Comparison of ENCODE assay signal across 8 cellular contexts in the genomic region with DNA sequence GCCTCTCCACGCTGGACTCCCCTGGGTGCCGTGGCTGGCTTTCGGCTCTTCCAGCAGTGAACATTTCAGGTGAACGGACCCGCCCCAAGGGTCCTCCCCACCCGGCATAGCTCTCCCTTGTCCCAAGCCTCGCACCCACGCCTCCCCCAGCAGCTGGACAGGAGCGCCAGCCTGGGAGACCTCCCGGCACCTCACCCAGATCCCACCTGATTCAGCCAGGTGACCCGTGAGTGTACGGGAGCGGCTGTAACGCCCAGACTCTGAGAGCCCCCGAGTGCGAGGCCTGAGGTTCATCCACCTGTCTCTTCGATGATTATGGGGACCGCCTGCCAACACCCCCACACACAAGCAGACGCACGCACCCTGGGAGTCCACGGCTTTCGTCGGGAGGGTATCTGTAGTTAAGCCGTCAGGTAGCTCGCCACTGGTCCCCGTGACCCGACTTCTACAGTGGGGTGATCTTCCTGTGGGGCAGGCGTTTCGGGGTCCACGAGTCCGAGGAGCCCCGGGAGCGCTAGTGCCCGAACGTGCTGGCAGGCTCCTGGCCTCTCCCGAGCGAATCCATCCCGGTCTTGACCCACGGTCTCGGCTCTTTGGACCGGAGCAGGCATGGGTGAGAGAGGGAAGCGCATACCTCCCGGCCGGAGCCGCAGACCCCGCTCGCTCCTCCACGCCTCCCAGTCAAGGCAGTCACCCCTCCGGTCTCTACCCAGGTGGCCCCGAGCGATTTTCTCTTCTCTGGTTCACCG. TPM values are rescaled to one million over a fixed set of nuclear protein-coding genes. Genes with fewer than 3 reads are reported as not detected.
DNase-seq lines count a peak whose midpoint lies in the region; ATAC-seq and TF ChIP-seq lines count a peak whose summit lies in the region.

No MANE protein-coding gene starts in this region.

- H3K27ac ChIP-seq in heart right ventricle (peak overlapping the region in 9 of 10 donors; percentile 77 to 95 (median 92)), left lung (peak overlapping the region in 1 of 2 donors; percentile 94), stomach smooth muscle (ENCODE audit: low read length) (peak overlapping the region; percentile 74)

- H3K36me3 ChIP-seq in heart right ventricle (no peaks in the 10 kb centered on the region), left lung (no peaks in the 10 kb centered on the region), stomach smooth muscle (ENCODE audit: control insufficient read depth in 2 of 2, insufficient read depth in 2 of 2, low read length in 2 of 2) (no peaks in the 10 kb centered on the region)

- 0 to 1% methylated on average over 52 of the region's 52 CpGs for WGBS in heart right ventricle, 2 donors

- DNase-seq in heart right ventricle (no peak), cardiac septum (ENCODE audit: low spot score) (no peak), left lung (peak in 1 of 2 donors; percentile 81), NCI-H345 (lab: John Stamatoyannopoulos, UW) (no peak)

- H3K27me3 Mint-ChIP-seq in activated naive CD8-positive, alpha-beta T cell = no peaks in the 10 kb centered on the region

- H3K4me3 ChIP-seq in heart right ventricle = peak overlapping the region; percentile 66 to 96 (median 81)
- H3K4me3 ChIP-seq in left lung = peak overlapping the region; percentile 61 to 85
- peak overlapping the region; percentile 97 to 98 for H3K4me3 ChIP-seq in stomach smooth muscle (ENCODE audit: low read length in 2 of 2)

- no peaks in the 10 kb centered on the region for H3K9me3 Mint-ChIP-seq in activated naive CD8-positive, alpha-beta T cell (ENCODE audit: low read depth)

- H3K4me1 ChIP-seq in heart right ventricle (peaks cover 3 to 52% (median 26%) of the 10 kb centered on the region in 9 donors), left lung (peaks cover 5 to 38% of the 10 kb centered on the region in 2 donors), stomach smooth muscle (ENCODE audit: control insufficient read depth, insufficient read depth, low read length) (peaks cover 29% of the 10 kb centered on the region)

- H3K9me3 ChIP-seq in heart right ventricle (no peaks in the 10 kb centered on the region), left lung (no peaks in the 10 kb centered on the region), stomach smooth muscle (ENCODE audit: control insufficient read depth in 2 of 2, low read length in 2 of 2) (no peaks in the 10 kb centered on the region)

- TF ChIP-seq CTCF in heart right ventricle (IDR thresholded peaks at IDR 0.05) (no peak), left lung (IDR thresholded peaks at IDR 0.05) (no peak)

- peak overlapping the region; percentile 95 for H3K4me3 Mint-ChIP-seq in activated naive CD8-positive, alpha-beta T cell

- intact Hi-C loops in heart right ventricle (cut with DNase I) (loop anchor here in 8 of 10 donors (1.0 to 10.0 kb wide), 9 partner anchors 16 to 405 kb away; partner anchors contain the start of genes TRIM52 (in 7 of the 8), MGAT1 (in 3 of the 8), TRIM41 (in 2 of the 8) and RACK1 (in 1 of the 8)), cardiac septum (cut with DNase I) (loop anchor here (1.0 to 2.0 kb wide), 2 partner anchors 54 to 71 kb away; partner anchors contain the start of gene TRIM52), left lung (cut with DNase I) (no loop called here)

- no peak for ATAC-seq in heart right ventricle
- ATAC-seq in left lung = peak; percentile 1
- ATAC-seq in GM21367 (IDR thresholded peaks at IDR 0.05; ENCODE audit: unreplicated experiment) = no peak
- no peak for ATAC-seq in GM18511 (IDR thresholded peaks at IDR 0.05; ENCODE audit: unreplicated experiment)

- peak overlapping the region; percentile 66 to 69 for H3K9ac ChIP-seq in stomach smooth muscle (ENCODE audit: low read length in 2 of 2)

- peaks cover 31% of the 10 kb centered on the region for H3K4me1 Mint-ChIP-seq in activated naive CD8-positive, alpha-beta T cell (ENCODE audit: low read depth)

- peaks cover 0 to 5% (median 0%) of the 10 kb centered on the region in 7 donors for H3K27me3 ChIP-seq in heart right ventricle
- H3K27me3 ChIP-seq in left lung = no peaks in the 10 kb centered on the region
- no peaks in the 10 kb centered on the region for H3K27me3 ChIP-seq in stomach smooth muscle (ENCODE audit: control insufficient read depth in 1 of 2, insufficient read depth in 2 of 2, low read length in 2 of 2)

- no peaks in the 10 kb centered on the region for H3K36me3 Mint-ChIP-seq in activated naive CD8-positive, alpha-beta T cell

- H3K27ac Mint-ChIP-seq in activated naive CD8-positive, alpha-beta T cell = peak overlapping the region; percentile 98

RNA-seq across cellular contexts. Expression of gene TRIM7, which starts 14.9 kb away (rescaled TPM):
- 1 to 10 TPM; 4.4 to 9.5 (median 6.0) TPM for total RNA-seq in heart right ventricle
- 10 to 100 TPM in 1 of 2 donors, 1 to 10 TPM in 1; 3.9 to 30.8 TPM for polyA plus RNA-seq in heart right ventricle
- 6.4 TPM for total RNA-seq in cardiac septum
- total RNA-seq in left lung = 1 to 10 TPM; 4.3 to 5.7 TPM

RNA-seq across cellular contexts. Expression of gene TRIM41, which starts 32.9 kb away (rescaled TPM):
- total RNA-seq in heart right ventricle (10 to 100 TPM; 17.3 to 28.2 (median 26.0) TPM), cardiac septum (33.0 TPM), left lung (10 to 100 TPM; 24.2 to 24.5 TPM)
- polyA plus RNA-seq in heart right ventricle = 10 to 100 TPM; 12.1 to 20.5 TPM

RNA-seq across cellular contexts. Expression of gene OR2V2, which starts 42.8 kb away (rescaled TPM):
- not detected for total RNA-seq in heart right ventricle
- not detected for polyA plus RNA-seq in heart right ventricle
- not detected for total RNA-seq in cardiac septum
- total RNA-seq in left lung = not detected

RNA-seq across cellular contexts. Expression of gene RACK1, which starts 53.6 kb away (rescaled TPM):
- total RNA-seq in heart right ventricle (100 to 1,000 TPM; 581 to 916 (median 631) TPM), cardiac septum (557 TPM), left lung (1,000 to 10,000 TPM; 1,244 to 1,308 TPM)
- polyA plus RNA-seq in heart right ventricle = 1,000 to 10,000 TPM; 1,025 to 2,221 TPM

RNA-seq across cellular contexts. Expression of gene OR2V1, which starts 59.2 kb away (rescaled TPM):
- not detected for total RNA-seq in heart right ventricle
- not detected for polyA plus RNA-seq in heart right ventricle
- total RNA-seq in cardiac septum = not detected
- not detected for total RNA-seq in left lung

Comparison
In these comparisons a context has a peak if more than half of its experiments do, and no peak if none do; other contexts are left out.
1. intact Hi-C loops: an anchor here in heart right ventricle (1.0 to 10.0 kb wide) and cardiac septum (1.0 to 2.0 kb wide); none called in left lung.